Comparison of ENCODE assay signal across 7 cellular contexts in the genomic region with DNA sequence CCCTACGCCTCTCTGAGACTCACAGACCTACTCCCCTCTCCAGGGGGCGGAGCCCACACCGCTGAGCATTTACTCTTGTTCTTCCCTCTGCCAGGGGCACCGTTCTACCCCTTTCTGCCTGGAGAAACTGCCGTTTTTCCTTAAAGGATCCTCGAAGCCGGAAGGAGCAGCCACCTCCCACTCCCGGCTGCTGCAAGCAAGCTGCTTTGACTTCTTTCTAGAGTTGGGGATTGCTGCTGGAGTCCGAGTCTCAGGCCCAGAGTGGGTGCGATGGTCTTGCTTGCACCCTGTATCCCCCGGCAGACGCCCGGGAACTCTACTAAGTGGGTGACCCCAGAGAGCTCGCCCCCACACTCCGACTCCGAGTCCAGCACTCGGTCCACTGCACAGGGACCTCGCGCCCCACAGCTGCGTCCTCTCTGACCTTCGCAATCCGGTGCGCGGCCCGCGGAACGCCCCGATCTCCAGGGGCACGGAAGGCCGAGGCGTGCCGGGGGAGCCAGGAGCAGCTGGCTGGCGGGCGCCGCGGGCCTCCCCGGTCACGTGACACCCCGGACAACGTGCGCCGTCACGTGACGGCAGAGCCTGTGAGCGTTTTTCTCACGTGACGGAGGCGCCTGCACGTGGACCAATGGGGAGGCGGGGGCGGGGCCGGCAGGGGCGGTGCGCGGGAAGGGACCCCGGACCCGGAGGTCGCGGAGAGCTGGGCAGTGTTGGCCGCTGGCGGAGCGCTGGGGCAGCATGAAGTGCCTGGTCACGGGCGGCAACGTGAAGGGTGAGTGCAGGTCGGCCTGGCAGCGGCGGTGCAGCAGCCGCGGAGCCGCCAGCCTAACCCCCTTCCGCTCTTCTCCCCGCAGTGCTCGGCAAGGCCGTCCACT. TPM values are rescaled to one million over a fixed set of nuclear protein-coding genes. Genes with fewer than 3 reads are reported as not detected.
A peak's percentile ranks its signal among the peaks of the same experiment; 100 is the strongest.
DNase-seq lines count a peak whose midpoint lies in the region; ATAC-seq and TF ChIP-seq lines count a peak whose summit lies in the region.

Gene RAD9A, plus strand, starts transcription at position 683 of the 878 bp plus-strand sequence. Its CDS starts 59 bp downstream, at position 742.

- in situ Hi-C loops in mammary epithelial cell (cut with MboI; ENCODE audit: low sequenced_read_pairs in 2 of 2): no loop called here

- H3K9me3 ChIP-seq in mammary epithelial cell (replicated peaks; ENCODE audit: insufficient read depth, low read length): no peaks in the 10 kb centered on the region

- WGBS in mammary epithelial cell (ENCODE audit: low coverage, missing lambda C conversion rate): under 1% methylated on average over 23 of the region's 75 CpGs

- H3K9me3 Mint-ChIP-seq in WTC11: no peaks in the 10 kb centered on the region

- intact Hi-C loops in mammary epithelial cell (cut with micrococcal nuclease): loop anchor here (1.0 kb wide), 1 partner anchor 115 kb away; no protein-coding TSS in a partner anchor

- dilution Hi-C loops in mammary epithelial cell (cut with HindIII; ENCODE audit: low sequenced_read_pairs): no loop called here

- peak within 1 kb of the TSS; percentile 85 for H3K27ac Mint-ChIP-seq in WTC11

- CTCF ChIA-PET in WTC11 (lab: Charles Lee) (interaction anchor here (0.5 to 7.3 kb wide), 24 partner anchors 10 to 455 kb away, joined by 3 to 112 read pairs (median 4); partner anchors contain the start of genes AIP, KDM2A, NUDT8 and PITPNM1), mammary epithelial cell (lab: Charles Lee; ENCODE audit: low non-redundant PET) (interaction anchor here (0.6 kb wide), 2 partner anchors 9 to 18 kb away, joined by 4 to 5 read pairs; no protein-coding TSS in a partner anchor)

- H3K4me1 ChIP-seq in mammary epithelial cell (ENCODE audit: insufficient read depth, low read length): peaks cover 6% of the 10 kb centered on the region

- peak within 1 kb of the TSS; percentile 92 for H2AFZ ChIP-seq in mammary epithelial cell (ENCODE audit: low read depth, low read length)

- peaks cover 36% of the 10 kb centered on the region for H3K4me1 Mint-ChIP-seq in WTC11

- H4K20me1 ChIP-seq in mammary epithelial cell (ENCODE audit: insufficient read depth, low read length): no peaks in the 10 kb centered on the region

- ATAC-seq in HG03103 (IDR thresholded peaks at IDR 0.05; ENCODE audit: low read depth, unreplicated experiment) (peak; percentile 49), WTC11 (peak; percentile 52)

- peak within 1 kb of the TSS; percentile 75 for H3K4me3 Mint-ChIP-seq in WTC11

- peak within 1 kb of the TSS; percentile 65 for H3K9ac ChIP-seq in mammary epithelial cell (ENCODE audit: insufficient read depth, low read length)

- POLR2A ChIA-PET in WTC11 (lab: Charles Lee): interaction anchor here (0.6 to 1.7 kb wide), 5 partner anchors 10 to 64 kb away, joined by 3 to 21 read pairs (median 5); partner anchors contain the start of genes CABP4, CLCF1 and PPP1CA

- peak within 1 kb of the TSS; percentile 74 to 78 (median 77) for H3K4me3 ChIP-seq in mammary epithelial cell (replicated peaks in 1 of 3; ENCODE audit: insufficient read depth in 1 of 3, low read depth in 2 of 3, low read length in 3 of 3)

- TF ChIP-seq CTCF in WTC11 (IDR thresholded peaks at IDR 0.05) (no peak), mammary epithelial cell (conservative IDR thresholded peaks at IDR 0.05 in 1 of 2, IDR thresholded peaks at IDR 0.05 in 1 of 2; ENCODE audit: extremely low read depth in 1 of 2, insufficient read depth in 1 of 2, low read depth in 1 of 2, low read length in 2 of 2) (no peak)

- peaks cover 11% of the 10 kb centered on the region for H3K36me3 Mint-ChIP-seq in WTC11

- BruUV-seq in mammary epithelial cell (replicated peaks; lab: Mats Ljungman, UMichigan): no TSS peak

- H3K4me2 ChIP-seq in mammary epithelial cell (ENCODE audit: insufficient read depth, low read depth, low read length): peak within 1 kb of the TSS; percentile 99

- no peaks in the 10 kb centered on the region for H3K27me3 ChIP-seq in mammary epithelial cell (ENCODE audit: insufficient read depth, low read length)

- DNase-seq in NCI-H226 (peak; percentile 88), WTC11 (ENCODE audit: low spot score) (peak; percentile 93), mammary epithelial cell (peak; percentile 89), inferior parietal cortex (ENCODE audit: extremely low spot score) (peak; percentile 95), smooth muscle cell of the brain vasculature (ENCODE audit: low read depth, low spot score) (peak; percentile 80)

- H3K27me3 Mint-ChIP-seq in WTC11 (ENCODE audit: low read depth): no peaks in the 10 kb centered on the region

- peak within 1 kb of the TSS; percentile 75 for H3K27ac ChIP-seq in mammary epithelial cell (ENCODE audit: insufficient read depth, low read depth, low read length)

- H3K36me3 ChIP-seq in mammary epithelial cell (ENCODE audit: insufficient read depth, low read length): peaks cover 1% of the 10 kb centered on the region

- TF ChIP-seq POLR2A in GM18526 (IDR thresholded peaks at IDR 0.05; ENCODE audit: extremely low read depth, insufficient read length): peak; percentile 79

- H3K79me2 ChIP-seq in mammary epithelial cell (ENCODE audit: insufficient read depth, low read length): peaks cover 24% of the 10 kb centered on the region

TF ChIP-seq in WTC11, 78 proteins besides CTCF, POLR2A, EP300 and RAD21 (continues in another document):
- TF ChIP-seq NR2C2 (CRISPR knock-in tag; IDR thresholded peaks at IDR 0.05) (peak; percentile 76), ZNF263 (CRISPR knock-in tag; IDR thresholded peaks at IDR 0.05; ENCODE audit: low read depth) (peak; percentile 49; the same call in 1 of the 2 replicates), ZNF138 (CRISPR knock-in tag; conservative IDR thresholded peaks at IDR 0.05) (0 out of 2 replicates have a peak, but pooled peaks have one; percentile 84), ZMAT4 (CRISPR knock-in tag; IDR thresholded peaks at IDR 0.05) (no peak), FOXJ3 (CRISPR knock-in tag; IDR thresholded peaks at IDR 0.05; ENCODE audit: borderline replicate concordance) (no peak), ZBTB43 (CRISPR knock-in tag; IDR thresholded peaks at IDR 0.05) (no peak), NFYB (CRISPR knock-in tag; conservative IDR thresholded peaks at IDR 0.05; ENCODE audit: low read depth) (peak; percentile 91), E2F5 (CRISPR knock-in tag; IDR thresholded peaks at IDR 0.05) (peak; percentile 98), GABPB1 (CRISPR knock-in tag; IDR thresholded peaks at IDR 0.05) (peak; percentile 70; the same call in 1 of the 2 replicates), ELF4 (CRISPR knock-in tag; IDR thresholded peaks at IDR 0.05; ENCODE audit: low read depth) (no peak), IRF2 (CRISPR knock-in tag; IDR thresholded peaks at IDR 0.05; ENCODE audit: borderline replicate concordance, low read depth) (no peak), ZNF281 (CRISPR knock-in tag; IDR thresholded peaks at IDR 0.05) (peak; percentile 91), ETV6 (CRISPR knock-in tag; IDR thresholded peaks at IDR 0.05) (0 out of 2 replicates have a peak, but pooled peaks have one; percentile 74)
- TF ChIP-seq, protein P1, sequence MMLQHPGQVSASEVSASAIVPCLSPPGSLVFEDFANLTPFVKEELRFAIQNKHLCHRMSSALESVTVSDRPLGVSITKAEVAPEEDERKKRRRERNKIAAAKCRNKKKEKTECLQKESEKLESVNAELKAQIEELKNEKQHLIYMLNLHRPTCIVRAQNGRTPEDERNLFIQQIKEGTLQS (CRISPR knock-in tag; conservative IDR thresholded peaks at IDR 0.05): no peak

RNA-seq across cellular contexts. Expression of gene RAD9A, which starts in this region (rescaled TPM):
- total RNA-seq in WTC11 (2021) (25.7 to 45.5 TPM (median 26.7 TPM) in 3 replicates), mammary epithelial cell (10 to 100 TPM in 1 of 2 donors, 1 to 10 TPM in 1; 6.5 to 17.2 TPM)
- 15.4 TPM for polyA plus RNA-seq in mammary epithelial cell
- 4.8 TPM for polyA minus RNA-seq in mammary epithelial cell

Comparison
In these comparisons a context has a peak if more than half of its experiments do, and no peak if none do; other contexts are left out.
1. Peak in every context shown above with its lines: DNase-seq, ATAC-seq, H3K4me3 ChIP-seq and H3K27ac ChIP-seq.